In genomic region chr4:145935253-145936141, GRCh38 we compare ENCODE assay signal across 8 cellular contexts. TPM values are rescaled to one million over a fixed set of nuclear protein-coding genes. Genes with fewer than 3 reads are reported as not detected.
DNase-seq lines count a peak whose midpoint lies in the region; ATAC-seq, FAIRE-seq and TF ChIP-seq lines count a peak whose summit lies in the region.

No MANE protein-coding gene starts in this region.

- no peak for DNase-seq in AG10803 (ENCODE audit: low read depth)
- no peak for DNase-seq in GM18507 (ENCODE audit: extremely low spot score, insufficient read length, low read depth)
- DNase-seq in T-helper 2 cell treated with Interferon-gamma antibody and Interleukin-4, amounts not matched to agents 5 μg/mL and 100 μg/mL, for 36 hours (ENCODE audit: low spot score) = no peak
- peak; percentile 42 for DNase-seq in fibroblast of mammary gland (ENCODE audit: low read depth)
- no peak for DNase-seq in NCI-H128 (lab: John Stamatoyannopoulos, UW; ENCODE audit: unreplicated experiment)
- no peak for DNase-seq in omental fat pad (ENCODE audit: low spot score)

- H3K4me3 ChIP-seq in AG10803 (ENCODE audit: low read length) (peak overlapping the region; percentile 79), fibroblast of mammary gland (ENCODE audit: control insufficient read depth, low read depth, low read length) (peak overlapping the region; percentile 92)

- peaks cover 7% of the 10 kb centered on the region for H3K27me3 Mint-ChIP-seq in T-helper 2 cell treated with Interferon-gamma antibody and Interleukin-4, amounts not matched to agents 5 μg/mL and 100 μg/mL, for 36 hours (ENCODE audit: low read depth)
- H3K27me3 Mint-ChIP-seq in nephron (ENCODE audit: low read depth) = no peaks in the 10 kb centered on the region

- peaks cover 12% of the 10 kb centered on the region for H3K36me3 Mint-ChIP-seq in T-helper 2 cell treated with Interferon-gamma antibody and Interleukin-4, amounts not matched to agents 5 μg/mL and 100 μg/mL, for 36 hours (ENCODE audit: low read depth)
- H3K36me3 Mint-ChIP-seq in nephron (ENCODE audit: low read depth) = peaks cover 8% of the 10 kb centered on the region

- no peak for TF ChIP-seq CTCF in AG10803 (conservative IDR thresholded peaks at IDR 0.05; ENCODE audit: low read length)
- no peak for TF ChIP-seq CTCF in fibroblast of mammary gland (conservative IDR thresholded peaks at IDR 0.05; ENCODE audit: control insufficient read depth, insufficient read depth, low read depth, low read length)
- no peak for TF ChIP-seq CTCF in nephron (IDR thresholded peaks at IDR 0.05; ENCODE audit: unreplicated experiment in 3 of 3)
- no peak for TF ChIP-seq CTCF in omental fat pad (IDR thresholded peaks at IDR 0.05)

- ATAC-seq in HG03103 (IDR thresholded peaks at IDR 0.05; ENCODE audit: low read depth, unreplicated experiment) = peak; percentile 27
- ATAC-seq in omental fat pad (ENCODE audit: low FRiP score) = no peak

- H3K27ac Mint-ChIP-seq in T-helper 2 cell treated with Interferon-gamma antibody and Interleukin-4, amounts not matched to agents 5 μg/mL and 100 μg/mL, for 36 hours = peak overlapping the region; percentile 91
- peak overlapping the region; percentile 97 to 100 (median 100) for H3K27ac Mint-ChIP-seq in nephron

- peak overlapping the region; percentile 87 for H3K4me3 Mint-ChIP-seq in T-helper 2 cell treated with Interferon-gamma antibody and Interleukin-4, amounts not matched to agents 5 μg/mL and 100 μg/mL, for 36 hours
- peak overlapping the region; percentile 86 to 95 (median 93) for H3K4me3 Mint-ChIP-seq in nephron

- H3K4me1 Mint-ChIP-seq in T-helper 2 cell treated with Interferon-gamma antibody and Interleukin-4, amounts not matched to agents 5 μg/mL and 100 μg/mL, for 36 hours (ENCODE audit: low read depth) = peaks cover 41% of the 10 kb centered on the region
- peaks cover 59% of the 10 kb centered on the region for H3K4me1 Mint-ChIP-seq in nephron

- H3K9me3 Mint-ChIP-seq in T-helper 2 cell treated with Interferon-gamma antibody and Interleukin-4, amounts not matched to agents 5 μg/mL and 100 μg/mL, for 36 hours = no peaks in the 10 kb centered on the region
- no peaks in the 10 kb centered on the region for H3K9me3 Mint-ChIP-seq in nephron

- FAIRE-seq in GM18507 (lab: Jason Lieb, UNC) = peak; percentile 94

RNA-seq across cellular contexts. Expression of gene ZNF827, which starts 3.1 kb away (rescaled TPM):
- 10 to 100 TPM in 1 of 4 donors, 1 to 10 TPM in 3; 5.2 to 11.8 (median 7.1) TPM for total RNA-seq in omental fat pad
